In genomic region chr5:124979174-124979573, GRCh38 we compare ENCODE assay signal across 12 cellular contexts.
DNase-seq lines count a peak whose midpoint lies in the region; ATAC-seq lines count a peak whose summit lies in the region.
"Had no signal": no experiment of that assay in that cellular context is flagged by ENCODE, and none has a peak within 500 bp of the region (broad histone marks: within the 10 kb centered on the region; RNA-seq: fewer than 3 reads in every experiment).

No MANE protein-coding gene starts in this region.

- H3K9me3 Mint-ChIP-seq in stimulated activated memory B cell treated with anti-CD40 and anti-IgM and Interleukin-4, amounts not matched to agents 10 μg/mL and 1 μg/mL and 100 μg/mL, for 72 hours: peaks cover 4% of the 10 kb centered on the region

- no peak for ATAC-seq in stimulated activated memory B cell treated with anti-CD40 and anti-IgM and Interleukin-4, amounts not matched to agents 10 μg/mL and 1 μg/mL and 100 μg/mL, for 72 hours
- ATAC-seq: HepG2 had no signal

- H3K27ac Mint-ChIP-seq in stimulated activated memory B cell treated with anti-CD40 and anti-IgM and Interleukin-4, amounts not matched to agents 10 μg/mL and 1 μg/mL and 100 μg/mL, for 72 hours: peak overlapping the region; percentile 61

- H3K4me3 Mint-ChIP-seq in stimulated activated memory B cell treated with anti-CD40 and anti-IgM and Interleukin-4, amounts not matched to agents 10 μg/mL and 1 μg/mL and 100 μg/mL, for 72 hours: no peak overlapping the region

- peaks cover 7% of the 10 kb centered on the region for H3K36me3 Mint-ChIP-seq in stimulated activated memory B cell treated with anti-CD40 and anti-IgM and Interleukin-4, amounts not matched to agents 10 μg/mL and 1 μg/mL and 100 μg/mL, for 72 hours

- no peak overlapping the region for H3K27ac ChIP-seq in substantia nigra (ENCODE audit: low read depth, low read length, poor library complexity, severe bottlenecking)
- H3K27ac ChIP-seq: colonic mucosa had no signal

- DNase-seq in NCI-H2029 treated with DMSO at 0.1 percent for 48 hours (lab: John Stamatoyannopoulos, UW) (peak; percentile 1), NCI-H2029 (lab: John Stamatoyannopoulos, UW) (no peak), RPMI7951 (ENCODE audit: low read depth) (peak; percentile 45), iPS-NIHi7 (ENCODE audit: extremely low spot score) (peak; percentile 59), substantia nigra (lab: John Stamatoyannopoulos, UW) (no peak), NCI-H1105 (lab: John Stamatoyannopoulos, UW) (no peak), NCI-H524 (lab: John Stamatoyannopoulos, UW) (no peak)
- DNase-seq: activated naive CD4-positive, alpha-beta T cell treated with Interleukin-2 at 50 U/mL for 16 hours; colonic mucosa; NCI-H2171 had no signal

- peaks cover 43% of the 10 kb centered on the region for H3K4me1 Mint-ChIP-seq in stimulated activated memory B cell treated with anti-CD40 and anti-IgM and Interleukin-4, amounts not matched to agents 10 μg/mL and 1 μg/mL and 100 μg/mL, for 72 hours

- H3K27me3 Mint-ChIP-seq in stimulated activated memory B cell treated with anti-CD40 and anti-IgM and Interleukin-4, amounts not matched to agents 10 μg/mL and 1 μg/mL and 100 μg/mL, for 72 hours: no peaks in the 10 kb centered on the region

Comparison
In these comparisons a context has a peak if more than half of its experiments do, and no peak if none do; other contexts are left out.
1. DNase-seq: peak in NCI-H2029 treated with DMSO at 0.1 percent for 48 hours (single experiment), RPMI7951 (single experiment) and iPS-NIHi7 (single experiment); none in NCI-H2029 (single experiment), substantia nigra (0 of 49), NCI-H1105 (single experiment) and NCI-H524 (0 of 2).